ENCODE assay signal across 1 cellular context in genomic region chr12:52817699-52818238, GRCh38.
TF ChIP-seq lines count a peak whose summit lies in the region.

No MANE protein-coding gene starts in this region.

TF ChIP-seq in GM23338, 12 proteins besides CTCF, POLR2A, EP300 and RAD21:
- no peak for TF ChIP-seq ZNF331 (CRISPR knock-in tag; IDR thresholded peaks at IDR 0.05; ENCODE audit: low read depth)
- TF ChIP-seq JUNB (IDR thresholded peaks at IDR 0.05; ENCODE audit: unreplicated experiment) = no peak
- TF ChIP-seq STAT1 (IDR thresholded peaks at IDR 0.05; ENCODE audit: unreplicated experiment) = no peak
- no peak for TF ChIP-seq NANOG (IDR thresholded peaks at IDR 0.05; ENCODE audit: borderline replicate concordance)
- TF ChIP-seq EZH2 (IDR thresholded peaks at IDR 0.05; ENCODE audit: low read depth, unreplicated experiment) = no peak
- no peak for TF ChIP-seq CREB1 (CRISPR knock-in tag; IDR thresholded peaks at IDR 0.05; ENCODE audit: low read depth)
- TF ChIP-seq ZNF114 (CRISPR knock-in tag; IDR thresholded peaks at IDR 0.05) = no peak
- no peak for TF ChIP-seq ETS1 (IDR thresholded peaks at IDR 0.05)
- no peak for TF ChIP-seq POLR2AphosphoS5 (IDR thresholded peaks at IDR 0.05; ENCODE audit: low read depth)
- no peak for TF ChIP-seq EZH2phosphoT487 (IDR thresholded peaks at IDR 0.05; ENCODE audit: unreplicated experiment)
- no peak for TF ChIP-seq REST (IDR thresholded peaks at IDR 0.05; ENCODE audit: unreplicated experiment)
- no peak for TF ChIP-seq ZNF462 (CRISPR knock-in tag; IDR thresholded peaks at IDR 0.05)
